In the genomic region with DNA sequence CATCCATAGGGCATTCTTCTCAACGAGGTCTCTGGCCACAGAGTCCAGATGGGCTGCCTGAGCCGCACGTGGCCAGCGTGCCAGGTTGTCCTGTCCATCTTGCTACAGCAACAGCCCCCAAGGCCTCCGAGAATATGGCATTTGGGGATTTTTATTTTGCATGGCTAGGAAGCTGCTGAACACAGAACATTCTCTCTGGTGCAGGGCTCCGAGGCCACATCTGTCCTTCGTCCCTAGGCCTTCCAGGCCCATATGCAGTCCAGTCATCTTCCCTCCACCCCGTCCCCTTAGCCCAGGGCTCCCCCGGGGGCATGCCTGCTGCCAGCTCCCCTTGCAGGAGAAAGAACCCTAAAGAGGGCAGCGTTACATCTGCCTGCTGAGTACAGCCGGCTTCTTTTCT, we compare ENCODE assay signal across 11 cellular contexts. TPM values are rescaled to one million over a fixed set of nuclear protein-coding genes. Genes with fewer than 3 reads are reported as not detected.
DNase-seq lines count a peak whose midpoint lies in the region; ATAC-seq and TF ChIP-seq lines count a peak whose summit lies in the region.
"Had no signal": no experiment of that assay in that cellular context is flagged by ENCODE, and none has a peak within 500 bp of the region (broad histone marks: within the 10 kb centered on the region; RNA-seq: fewer than 3 reads in every experiment).

No MANE protein-coding gene starts in this region.

- no peaks in the 10 kb centered on the region for H3K27me3 ChIP-seq in GM23248 (replicated peaks; ENCODE audit: insufficient read depth)
- H3K27me3 ChIP-seq: left lung had no signal

- no peaks in the 10 kb centered on the region for H3K36me3 ChIP-seq in GM23248 (ENCODE audit: low read depth)
- H3K36me3 ChIP-seq: left lung had no signal

- no peak; the same call in 1 of the 2 replicates for TF ChIP-seq CTCF in AG10803 (conservative IDR thresholded peaks at IDR 0.05; ENCODE audit: low read length)
- no peak for TF ChIP-seq CTCF in nephron progenitor cell (IDR thresholded peaks at IDR 0.05)

- H3K79me2 ChIP-seq in GM23248 (ENCODE audit: insufficient read depth) = peaks cover 57% of the 10 kb centered on the region

- peaks cover 7% of the 10 kb centered on the region for H3K9me3 Mint-ChIP-seq in nephron progenitor cell

- no peaks in the 10 kb centered on the region for H3F3A ChIP-seq in GM23248 (ENCODE audit: insufficient read depth)

- peaks cover 5% of the 10 kb centered on the region for H3K27me3 Mint-ChIP-seq in nephron progenitor cell (ENCODE audit: low read depth, poor library complexity)

- peaks cover 63% of the 10 kb centered on the region for H3K4me1 Mint-ChIP-seq in nephron progenitor cell

- H3K4me2 ChIP-seq in GM23248 (ENCODE audit: unreplicated experiment) = peak overlapping the region; percentile 86

- in situ Hi-C loops in GM23248 (cut with MboI) = no loop called here

- ATAC-seq in GM21723 (IDR thresholded peaks at IDR 0.05; ENCODE audit: unreplicated experiment) = no peak
- no peak for ATAC-seq in GM21737 (IDR thresholded peaks at IDR 0.05; ENCODE audit: unreplicated experiment)
- ATAC-seq: left lung had no signal

- H3K27ac ChIP-seq in GM23248 (peak overlapping the region; percentile 44), angular gyrus (ENCODE audit: low read depth, low read length) (peak overlapping the region; percentile 64)
- H3K27ac ChIP-seq: left lung had no signal

- H3K4me3 Mint-ChIP-seq in nephron progenitor cell = peak overlapping the region; percentile 90

- no peaks in the 10 kb centered on the region for H3K9me2 ChIP-seq in GM23248 (ENCODE audit: insufficient read depth)

- WGBS in GM23248 (ENCODE audit: low coverage in 1 of 2, low lambda C conversion rate in 2 of 2, missing lambda C conversion rate in 2 of 2), 2 experiments = 45 to 55% methylated on average over 11 of the region's 11 CpGs

- peak overlapping the region; percentile 66 for H3K4me3 ChIP-seq in AG10803 (ENCODE audit: low read length)
- H3K4me3 ChIP-seq in GM23248 = peak overlapping the region; percentile 73; the same call in 1 of the 2 replicates

- H3K9me3 ChIP-seq in GM23248 (ENCODE audit: low read depth) = no peaks in the 10 kb centered on the region
- H3K9me3 ChIP-seq: left lung had no signal

- no peak overlapping the region for H2AFZ ChIP-seq in GM23248

- H3K9ac ChIP-seq in GM23248 = peak overlapping the region; percentile 84

- H3K4me1 ChIP-seq in GM23248 (ENCODE audit: insufficient read depth) = peaks cover 13% of the 10 kb centered on the region

- no peaks in the 10 kb centered on the region for H4K20me1 ChIP-seq in GM23248 (ENCODE audit: insufficient read depth)

- DNase-seq in AG10803 (ENCODE audit: low read depth) (no peak), GM23248 (peak; percentile 34), nephron progenitor cell (no peak), NCI-H128 (lab: John Stamatoyannopoulos, UW; ENCODE audit: unreplicated experiment) (no peak)
- no peak for DNase-seq in stimulated activated CD4-positive, alpha-beta T cell treated with anti-CD3 and anti-CD28 coated beads, Interleukin-4, amount 100 ng/mL, for 24 hours
- DNase-seq: activated T-cell treated with anti-CD3 and anti-CD28 coated beads, Interleukin-2, amount 50 U/mL, for 1 hour; stimulated activated CD4-positive, alpha-beta T cell treated with anti-CD3 and anti-CD28 coated beads, Interleukin-1b, Interleukin-23, amount 100 ng/mL, for 48 hours had no signal

- no peaks in the 10 kb centered on the region for H3K36me3 Mint-ChIP-seq in nephron progenitor cell (ENCODE audit: low read depth)

- no peak overlapping the region for H3K27ac Mint-ChIP-seq in nephron progenitor cell

RNA-seq across cellular contexts. Expression of a gene that starts 2.3 kb away (rescaled TPM):
- total RNA-seq in GM23248 (2014; rRNA removed; shearing (Covaris generic)) = 5.3 and 6.3 TPM in 2 replicates
- 2.1 and 2.6 TPM in 2 replicates for polyA plus RNA-seq in GM23248 (2016; fragmentation: Nextera tagmentation; extraction: Ambion mirVana)
